ENCODE assay signal across 3 cellular contexts in genomic region chr3:16317561-16317945, GRCh38.
TF ChIP-seq lines count a peak whose summit lies in the region.

No MANE protein-coding gene starts in this region.

TF ChIP-seq in IMR-90, 13 proteins besides CTCF, POLR2A, EP300 and RAD21:
- TF ChIP-seq NFE2L2 (IDR thresholded peaks at IDR 0.05; ENCODE audit: low read depth, low read length) (no peak), ELK1 (IDR thresholded peaks at IDR 0.05; ENCODE audit: borderline replicate concordance, low read depth, low read length) (no peak), CEBPB (IDR thresholded peaks at IDR 0.05; ENCODE audit: low read depth, low read length) (no peak), MXI1 (IDR thresholded peaks at IDR 0.05; ENCODE audit: borderline replicate concordance, low read depth, low read length) (no peak), RFX5 (IDR thresholded peaks at IDR 0.05; ENCODE audit: low read depth, low read length) (no peak), MAFK (IDR thresholded peaks at IDR 0.05; ENCODE audit: low read depth, low read length) (no peak), RCOR1 (IDR thresholded peaks at IDR 0.05; ENCODE audit: insufficient replicate concordance, low read length) (no peak), USF2 (IDR thresholded peaks at IDR 0.05; ENCODE audit: low read depth, low read length) (no peak), CHD1 (IDR thresholded peaks at IDR 0.05; ENCODE audit: low read depth, low read length) (no peak), MAZ (IDR thresholded peaks at IDR 0.05; ENCODE audit: borderline replicate concordance, low read depth, low read length) (no peak), FOS (IDR thresholded peaks at IDR 0.05; ENCODE audit: low read depth, low read length) (no peak), SMC3 (IDR thresholded peaks at IDR 0.05; ENCODE audit: low read depth, low read length) (no peak), BHLHE40 (IDR thresholded peaks at IDR 0.05; ENCODE audit: low read depth, low read length) (no peak)

TF ChIP-seq in K562, 482 proteins besides CTCF, POLR2A, EP300 and RAD21:
- TF ChIP-seq POLR2G (IDR thresholded peaks at IDR 0.05; ENCODE audit: low read depth, low read length) (0 out of 2 replicates have a peak, but pooled peaks have one; percentile 13), HMGXB4 (CRISPR knock-in tag; IDR thresholded peaks at IDR 0.05) (no peak)

TF ChIP-seq in SK-N-SH treated with all-trans-retinoic acid at 6 μM for 48 hours, 23 proteins besides CTCF, POLR2A, EP300 and RAD21:
- no peak for TF ChIP-seq PATZ1 (CRISPR knock-in tag; IDR thresholded peaks at IDR 0.05; ENCODE audit: borderline replicate concordance)
- TF ChIP-seq ZNF70 (CRISPR knock-in tag; IDR thresholded peaks at IDR 0.05): no peak
- TF ChIP-seq POU6F1 (CRISPR knock-in tag; IDR thresholded peaks at IDR 0.05; ENCODE audit: borderline replicate concordance, low read depth): no peak
- TF ChIP-seq TOX (CRISPR knock-in tag; IDR thresholded peaks at IDR 0.05; ENCODE audit: borderline replicate concordance): no peak
- TF ChIP-seq TCF4 (CRISPR knock-in tag; IDR thresholded peaks at IDR 0.05; ENCODE audit: borderline replicate concordance): no peak
- no peak for TF ChIP-seq ESRRG (CRISPR knock-in tag; IDR thresholded peaks at IDR 0.05)
- TF ChIP-seq ARNTL (CRISPR knock-in tag; IDR thresholded peaks at IDR 0.05; ENCODE audit: borderline replicate concordance, low read depth): no peak
- TF ChIP-seq TSHZ2 (CRISPR knock-in tag; IDR thresholded peaks at IDR 0.05): no peak
- no peak for TF ChIP-seq RARB (CRISPR knock-in tag; IDR thresholded peaks at IDR 0.05)
- no peak for TF ChIP-seq CREB5 (CRISPR knock-in tag; IDR thresholded peaks at IDR 0.05; ENCODE audit: low read depth)
- no peak for TF ChIP-seq SNAI2 (CRISPR knock-in tag; IDR thresholded peaks at IDR 0.05)
- TF ChIP-seq BACH2 (CRISPR knock-in tag; IDR thresholded peaks at IDR 0.05; ENCODE audit: borderline replicate concordance): no peak
- TF ChIP-seq CSDC2 (CRISPR knock-in tag; IDR thresholded peaks at IDR 0.05): no peak
- TF ChIP-seq ZFP3 (CRISPR knock-in tag; IDR thresholded peaks at IDR 0.05): no peak
